Comparison of ENCODE assay signal across 1 cellular context in the genomic region with DNA sequence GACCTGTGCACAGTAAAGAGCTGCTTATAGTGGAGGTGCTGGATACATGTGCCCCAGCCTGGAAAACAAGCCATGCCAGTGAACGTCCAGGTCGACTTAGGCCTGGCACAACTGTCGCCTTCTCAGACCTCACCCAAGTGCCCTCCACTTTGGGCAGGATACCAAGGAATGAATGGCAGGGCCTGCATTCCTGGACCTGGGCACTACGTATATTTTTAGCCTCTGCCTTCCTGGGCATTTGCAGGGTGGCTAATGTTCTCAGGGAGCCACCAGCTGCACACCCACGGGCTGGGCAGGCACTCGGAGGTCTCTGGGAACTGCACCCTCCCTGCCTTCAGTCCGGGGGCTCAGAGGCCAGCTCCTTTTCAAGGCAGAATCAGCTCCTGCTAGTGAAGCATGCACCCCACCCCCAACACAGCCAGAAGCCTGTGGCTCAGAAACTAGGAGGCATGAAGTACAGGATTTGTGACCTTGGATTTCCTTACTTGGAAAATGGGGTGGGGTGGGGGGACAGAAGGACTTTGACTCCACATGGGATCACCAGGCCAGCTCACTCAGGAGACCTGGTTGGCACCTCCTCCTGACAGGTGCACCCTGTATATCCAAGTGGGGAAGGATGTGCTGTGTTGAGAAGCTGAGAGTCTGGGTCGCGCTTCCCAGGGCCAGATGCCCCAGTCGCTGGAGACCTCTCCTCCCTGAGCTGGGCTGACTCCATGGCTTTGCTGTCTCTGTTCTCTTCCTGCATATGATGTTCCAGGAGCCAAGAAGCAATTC.
A peak's percentile ranks its signal among the peaks of the same experiment; 100 is the strongest.
TF ChIP-seq lines count a peak whose summit lies in the region.

No MANE protein-coding gene starts in this region.

TF ChIP-seq in HepG2, 621 proteins besides CTCF, POLR2A, EP300 and RAD21 (continued from another document and continues in another):
- TF ChIP-seq, protein P1, sequence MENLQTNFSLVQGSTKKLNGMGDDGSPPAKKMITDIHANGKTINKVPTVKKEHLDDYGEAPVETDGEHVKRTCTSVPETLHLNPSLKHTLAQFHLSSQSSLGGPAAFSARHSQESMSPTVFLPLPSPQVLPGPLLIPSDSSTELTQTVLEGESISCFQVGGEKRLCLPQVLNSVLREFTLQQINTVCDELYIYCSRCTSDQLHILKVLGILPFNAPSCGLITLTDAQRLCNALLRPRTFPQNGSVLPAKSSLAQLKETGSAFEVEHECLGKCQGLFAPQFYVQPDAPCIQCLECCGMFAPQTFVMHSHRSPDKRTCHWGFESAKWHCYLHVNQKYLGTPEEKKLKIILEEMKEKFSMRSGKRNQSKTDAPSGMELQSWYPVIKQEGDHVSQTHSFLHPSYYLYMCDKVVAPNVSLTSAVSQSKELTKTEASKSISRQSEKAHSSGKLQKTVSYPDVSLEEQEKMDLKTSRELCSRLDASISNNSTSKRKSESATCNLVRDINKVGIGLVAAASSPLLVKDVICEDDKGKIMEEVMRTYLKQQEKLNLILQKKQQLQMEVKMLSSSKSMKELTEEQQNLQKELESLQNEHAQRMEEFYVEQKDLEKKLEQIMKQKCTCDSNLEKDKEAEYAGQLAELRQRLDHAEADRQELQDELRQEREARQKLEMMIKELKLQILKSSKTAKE (CRISPR knock-in tag; IDR thresholded peaks at IDR 0.05; ENCODE audit: borderline replicate concordance) = no peak
- TF ChIP-seq FOXA1 (IDR thresholded peaks at IDR 0.05) (no peak), FOXA1 (CRISPR knock-in tag; IDR thresholded peaks at IDR 0.05) (no peak), ZNF367 (CRISPR knock-in tag; IDR thresholded peaks at IDR 0.05; ENCODE audit: borderline replicate concordance) (no peak), ZNF607 (CRISPR knock-in tag; IDR thresholded peaks at IDR 0.05; ENCODE audit: borderline replicate concordance) (peak; percentile 56; the same call in 1 of the 2 replicates), ETV6 (CRISPR knock-in tag; conservative IDR thresholded peaks at IDR 0.05) (no peak; the same call in 1 of the 2 replicates), KLF11 (CRISPR knock-in tag; IDR thresholded peaks at IDR 0.05) (no peak), ZNF292 (CRISPR knock-in tag; IDR thresholded peaks at IDR 0.05; ENCODE audit: borderline replicate concordance, low read depth) (peak; percentile 76; the same call in 1 of the 2 replicates), GTF2F1 (IDR thresholded peaks at IDR 0.05; ENCODE audit: low read length) (0 out of 2 replicates have a peak, but pooled peaks have one; percentile 35), NONO (IDR thresholded peaks at IDR 0.05) (no peak), NONO (CRISPR knock-in tag; conservative IDR thresholded peaks at IDR 0.05) (peak; percentile 49; the same call in 1 of the 2 replicates), RELA (CRISPR knock-in tag; IDR thresholded peaks at IDR 0.05) (no peak), SCMH1 (CRISPR knock-in tag; IDR thresholded peaks at IDR 0.05; ENCODE audit: borderline replicate concordance) (no peak), MZF1 (CRISPR knock-in tag; IDR thresholded peaks at IDR 0.05; ENCODE audit: borderline replicate concordance) (no peak), CC2D1A (CRISPR knock-in tag; IDR thresholded peaks at IDR 0.05) (no peak), ZNF672 (CRISPR knock-in tag; IDR thresholded peaks at IDR 0.05) (no peak), NBN (conservative IDR thresholded peaks at IDR 0.05) (no peak), MIER2 (CRISPR knock-in tag; IDR thresholded peaks at IDR 0.05) (no peak), PPARG (CRISPR knock-in tag; conservative IDR thresholded peaks at IDR 0.05) (no peak), ZNF12 (CRISPR knock-in tag; IDR thresholded peaks at IDR 0.05) (no peak), IRF2 (CRISPR knock-in tag; IDR thresholded peaks at IDR 0.05) (no peak), ZNF772 (CRISPR knock-in tag; IDR thresholded peaks at IDR 0.05) (no peak), PHF5A (CRISPR knock-in tag; IDR thresholded peaks at IDR 0.05; ENCODE audit: low read depth, unreplicated experiment) (no peak), POLR2AphosphoS2 (IDR thresholded peaks at IDR 0.05; ENCODE audit: low read depth, low read length) (no peak), MLLT10 (CRISPR knock-in tag; IDR thresholded peaks at IDR 0.05) (no peak), ZNF7 (CRISPR knock-in tag; IDR thresholded peaks at IDR 0.05) (no peak), TOE1 (CRISPR knock-in tag; IDR thresholded peaks at IDR 0.05) (no peak), HOXA7 (CRISPR knock-in tag; IDR thresholded peaks at IDR 0.05) (no peak), ZNF180 (CRISPR knock-in tag; IDR thresholded peaks at IDR 0.05; ENCODE audit: borderline replicate concordance, low read depth) (no peak; the same call in 1 of the 2 replicates), ZNF510 (CRISPR knock-in tag; IDR thresholded peaks at IDR 0.05; ENCODE audit: low read depth) (no peak), ZNF138 (CRISPR knock-in tag; IDR thresholded peaks at IDR 0.05; ENCODE audit: low read depth) (no peak), NFKB2 (CRISPR knock-in tag; IDR thresholded peaks at IDR 0.05; ENCODE audit: borderline replicate concordance) (peak; percentile 2; the same call in 1 of the 2 replicates), ASH2L (IDR thresholded peaks at IDR 0.05; ENCODE audit: insufficient read length, low read depth, low read length) (peak; percentile 59), ZMYM3 (CRISPR knock-in tag; IDR thresholded peaks at IDR 0.05) (no peak)
- TF ChIP-seq, protein P2, sequence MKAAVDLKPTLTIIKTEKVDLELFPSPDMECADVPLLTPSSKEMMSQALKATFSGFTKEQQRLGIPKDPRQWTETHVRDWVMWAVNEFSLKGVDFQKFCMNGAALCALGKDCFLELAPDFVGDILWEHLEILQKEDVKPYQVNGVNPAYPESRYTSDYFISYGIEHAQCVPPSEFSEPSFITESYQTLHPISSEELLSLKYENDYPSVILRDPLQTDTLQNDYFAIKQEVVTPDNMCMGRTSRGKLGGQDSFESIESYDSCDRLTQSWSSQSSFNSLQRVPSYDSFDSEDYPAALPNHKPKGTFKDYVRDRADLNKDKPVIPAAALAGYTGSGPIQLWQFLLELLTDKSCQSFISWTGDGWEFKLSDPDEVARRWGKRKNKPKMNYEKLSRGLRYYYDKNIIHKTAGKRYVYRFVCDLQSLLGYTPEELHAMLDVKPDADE (CRISPR knock-in tag; IDR thresholded peaks at IDR 0.05) = no peak
- TF ChIP-seq, protein P3, sequence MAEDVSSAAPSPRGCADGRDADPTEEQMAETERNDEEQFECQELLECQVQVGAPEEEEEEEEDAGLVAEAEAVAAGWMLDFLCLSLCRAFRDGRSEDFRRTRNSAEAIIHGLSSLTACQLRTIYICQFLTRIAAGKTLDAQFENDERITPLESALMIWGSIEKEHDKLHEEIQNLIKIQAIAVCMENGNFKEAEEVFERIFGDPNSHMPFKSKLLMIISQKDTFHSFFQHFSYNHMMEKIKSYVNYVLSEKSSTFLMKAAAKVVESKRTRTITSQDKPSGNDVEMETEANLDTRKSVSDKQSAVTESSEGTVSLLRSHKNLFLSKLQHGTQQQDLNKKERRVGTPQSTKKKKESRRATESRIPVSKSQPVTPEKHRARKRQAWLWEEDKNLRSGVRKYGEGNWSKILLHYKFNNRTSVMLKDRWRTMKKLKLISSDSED (CRISPR knock-in tag; IDR thresholded peaks at IDR 0.05) = no peak
- TF ChIP-seq, protein P4, sequence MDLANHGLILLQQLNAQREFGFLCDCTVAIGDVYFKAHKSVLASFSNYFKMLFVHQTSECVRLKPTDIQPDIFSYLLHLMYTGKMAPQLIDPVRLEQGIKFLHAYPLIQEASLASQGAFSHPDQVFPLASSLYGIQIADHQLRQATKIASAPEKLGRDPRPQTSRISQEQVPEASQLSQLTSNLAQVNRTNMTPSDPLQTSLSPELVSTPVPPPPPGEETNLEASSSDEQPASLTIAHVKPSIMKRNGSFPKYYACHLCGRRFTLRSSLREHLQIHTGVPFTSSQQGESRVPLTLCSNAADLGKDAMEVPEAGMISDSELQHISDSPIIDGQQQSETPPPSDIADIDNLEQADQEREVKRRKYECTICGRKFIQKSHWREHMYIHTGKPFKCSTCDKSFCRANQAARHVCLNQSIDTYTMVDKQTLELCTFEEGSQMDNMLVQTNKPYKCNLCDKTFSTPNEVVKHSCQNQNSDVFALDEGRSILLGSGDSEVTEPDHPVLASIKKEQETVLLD (CRISPR knock-in tag; IDR thresholded peaks at IDR 0.05; ENCODE audit: low read depth) = no peak
- TF ChIP-seq, protein P5, sequence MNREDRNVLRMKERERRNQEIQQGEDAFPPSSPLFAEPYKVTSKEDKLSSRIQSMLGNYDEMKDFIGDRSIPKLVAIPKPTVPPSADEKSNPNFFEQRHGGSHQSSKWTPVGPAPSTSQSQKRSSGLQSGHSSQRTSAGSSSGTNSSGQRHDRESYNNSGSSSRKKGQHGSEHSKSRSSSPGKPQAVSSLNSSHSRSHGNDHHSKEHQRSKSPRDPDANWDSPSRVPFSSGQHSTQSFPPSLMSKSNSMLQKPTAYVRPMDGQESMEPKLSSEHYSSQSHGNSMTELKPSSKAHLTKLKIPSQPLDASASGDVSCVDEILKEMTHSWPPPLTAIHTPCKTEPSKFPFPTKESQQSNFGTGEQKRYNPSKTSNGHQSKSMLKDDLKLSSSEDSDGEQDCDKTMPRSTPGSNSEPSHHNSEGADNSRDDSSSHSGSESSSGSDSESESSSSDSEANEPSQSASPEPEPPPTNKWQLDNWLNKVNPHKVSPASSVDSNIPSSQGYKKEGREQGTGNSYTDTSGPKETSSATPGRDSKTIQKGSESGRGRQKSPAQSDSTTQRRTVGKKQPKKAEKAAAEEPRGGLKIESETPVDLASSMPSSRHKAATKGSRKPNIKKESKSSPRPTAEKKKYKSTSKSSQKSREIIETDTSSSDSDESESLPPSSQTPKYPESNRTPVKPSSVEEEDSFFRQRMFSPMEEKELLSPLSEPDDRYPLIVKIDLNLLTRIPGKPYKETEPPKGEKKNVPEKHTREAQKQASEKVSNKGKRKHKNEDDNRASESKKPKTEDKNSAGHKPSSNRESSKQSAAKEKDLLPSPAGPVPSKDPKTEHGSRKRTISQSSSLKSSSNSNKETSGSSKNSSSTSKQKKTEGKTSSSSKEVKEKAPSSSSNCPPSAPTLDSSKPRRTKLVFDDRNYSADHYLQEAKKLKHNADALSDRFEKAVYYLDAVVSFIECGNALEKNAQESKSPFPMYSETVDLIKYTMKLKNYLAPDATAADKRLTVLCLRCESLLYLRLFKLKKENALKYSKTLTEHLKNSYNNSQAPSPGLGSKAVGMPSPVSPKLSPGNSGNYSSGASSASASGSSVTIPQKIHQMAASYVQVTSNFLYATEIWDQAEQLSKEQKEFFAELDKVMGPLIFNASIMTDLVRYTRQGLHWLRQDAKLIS (CRISPR knock-in tag; IDR thresholded peaks at IDR 0.05) = no peak
- TF ChIP-seq, protein P6, sequence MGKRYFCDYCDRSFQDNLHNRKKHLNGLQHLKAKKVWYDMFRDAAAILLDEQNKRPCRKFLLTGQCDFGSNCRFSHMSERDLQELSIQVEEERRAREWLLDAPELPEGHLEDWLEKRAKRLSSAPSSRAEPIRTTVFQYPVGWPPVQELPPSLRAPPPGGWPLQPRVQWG (CRISPR knock-in tag; IDR thresholded peaks at IDR 0.05; ENCODE audit: borderline replicate concordance, low read depth) = no peak
- TF ChIP-seq, protein P7, sequence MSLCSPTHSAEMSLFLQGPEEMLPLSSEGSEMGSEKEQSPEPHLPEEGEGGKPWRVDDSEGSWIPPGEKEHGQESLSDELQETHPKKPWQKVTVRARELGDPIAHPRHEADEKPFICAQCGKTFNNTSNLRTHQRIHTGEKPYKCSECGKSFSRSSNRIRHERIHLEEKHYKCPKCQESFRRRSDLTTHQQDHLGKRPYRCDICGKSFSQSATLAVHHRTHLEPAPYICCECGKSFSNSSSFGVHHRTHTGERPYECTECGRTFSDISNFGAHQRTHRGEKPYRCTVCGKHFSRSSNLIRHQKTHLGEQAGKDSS (CRISPR knock-in tag; IDR thresholded peaks at IDR 0.05; ENCODE audit: borderline replicate concordance, low read depth) = no peak; the same call in 1 of the 2 replicates
- TF ChIP-seq, protein P8, sequence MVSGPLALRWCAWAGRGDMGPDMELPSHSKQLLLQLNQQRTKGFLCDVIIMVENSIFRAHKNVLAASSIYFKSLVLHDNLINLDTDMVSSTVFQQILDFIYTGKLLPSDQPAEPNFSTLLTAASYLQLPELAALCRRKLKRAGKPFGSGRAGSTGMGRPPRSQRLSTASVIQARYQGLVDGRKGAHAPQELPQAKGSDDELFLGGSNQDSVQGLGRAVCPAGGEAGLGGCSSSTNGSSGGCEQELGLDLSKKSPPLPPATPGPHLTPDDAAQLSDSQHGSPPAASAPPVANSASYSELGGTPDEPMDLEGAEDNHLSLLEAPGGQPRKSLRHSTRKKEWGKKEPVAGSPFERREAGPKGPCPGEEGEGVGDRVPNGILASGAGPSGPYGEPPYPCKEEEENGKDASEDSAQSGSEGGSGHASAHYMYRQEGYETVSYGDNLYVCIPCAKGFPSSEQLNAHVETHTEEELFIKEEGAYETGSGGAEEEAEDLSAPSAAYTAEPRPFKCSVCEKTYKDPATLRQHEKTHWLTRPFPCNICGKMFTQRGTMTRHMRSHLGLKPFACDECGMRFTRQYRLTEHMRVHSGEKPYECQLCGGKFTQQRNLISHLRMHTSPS (CRISPR knock-in tag; IDR thresholded peaks at IDR 0.05; ENCODE audit: low read depth) = peak; percentile 84; the same call in 1 of the 2 replicates
- TF ChIP-seq, protein P9, sequence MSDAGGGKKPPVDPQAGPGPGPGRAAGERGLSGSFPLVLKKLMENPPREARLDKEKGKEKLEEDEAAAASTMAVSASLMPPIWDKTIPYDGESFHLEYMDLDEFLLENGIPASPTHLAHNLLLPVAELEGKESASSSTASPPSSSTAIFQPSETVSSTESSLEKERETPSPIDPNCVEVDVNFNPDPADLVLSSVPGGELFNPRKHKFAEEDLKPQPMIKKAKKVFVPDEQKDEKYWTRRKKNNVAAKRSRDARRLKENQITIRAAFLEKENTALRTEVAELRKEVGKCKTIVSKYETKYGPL (CRISPR knock-in tag; IDR thresholded peaks at IDR 0.05) = no peak
- TF ChIP-seq, protein P10, sequence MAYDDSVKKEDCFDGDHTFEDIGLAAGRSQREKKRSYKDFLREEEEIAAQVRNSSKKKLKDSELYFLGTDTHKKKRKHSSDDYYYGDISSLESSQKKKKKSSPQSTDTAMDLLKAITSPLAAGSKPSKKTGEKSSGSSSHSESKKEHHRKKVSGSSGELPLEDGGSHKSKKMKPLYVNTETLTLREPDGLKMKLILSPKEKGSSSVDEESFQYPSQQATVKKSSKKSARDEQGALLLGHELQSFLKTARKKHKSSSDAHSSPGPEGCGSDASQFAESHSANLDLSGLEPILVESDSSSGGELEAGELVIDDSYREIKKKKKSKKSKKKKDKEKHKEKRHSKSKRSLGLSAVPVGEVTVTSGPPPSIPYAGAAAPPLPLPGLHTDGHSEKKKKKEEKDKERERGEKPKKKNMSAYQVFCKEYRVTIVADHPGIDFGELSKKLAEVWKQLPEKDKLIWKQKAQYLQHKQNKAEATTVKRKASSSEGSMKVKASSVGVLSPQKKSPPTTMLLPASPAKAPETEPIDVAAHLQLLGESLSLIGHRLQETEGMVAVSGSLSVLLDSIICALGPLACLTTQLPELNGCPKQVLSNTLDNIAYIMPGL (CRISPR knock-in tag; IDR thresholded peaks at IDR 0.05; ENCODE audit: borderline replicate concordance in 1 of 2, low read depth in 1 of 2) = peak in 1 of 2 experiments; percentile 62; a peak in 1 of 4 replicates
